8 cellular contexts compared by ENCODE assay signal in the genomic region with DNA sequence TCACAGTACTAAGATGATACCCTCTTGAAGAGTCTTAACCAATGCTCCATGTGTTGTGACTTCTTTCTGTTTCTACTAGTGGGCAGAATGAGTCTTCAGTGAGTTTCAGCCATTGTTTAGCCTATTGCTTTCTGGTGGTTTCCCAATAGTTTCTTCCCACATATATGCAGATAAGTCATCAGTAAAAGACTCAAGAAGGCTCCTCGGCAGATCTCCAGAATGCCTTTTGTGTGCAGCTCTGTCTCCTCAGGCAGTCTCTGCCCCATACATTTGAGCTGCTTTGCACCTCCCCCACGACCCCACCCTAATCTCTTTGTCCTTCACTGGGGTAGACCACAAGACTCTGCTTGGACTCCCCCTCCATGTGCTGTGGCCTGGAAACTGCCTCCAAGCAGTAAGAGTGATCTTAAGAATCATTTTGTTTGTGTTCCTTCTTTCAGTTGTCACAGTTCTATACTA.
DNase-seq lines count a peak whose midpoint lies in the region; ATAC-seq and TF ChIP-seq lines count a peak whose summit lies in the region.

No MANE protein-coding gene starts in this region.

- H3K9me3 Mint-ChIP-seq in activated T-helper 1 cell treated with anti-CD3 and anti-CD28 coated beads, Interleukin-12 subunit alpha, Interleukin-12 subunit beta, Interleukin-2, Interleukin-4 antibody, amounts not matched to agents 30 ng/mL and 10 ng/mL and 1 ng/mL, durations not matched to agents 14 hours and 24 hours and 36 hours = peaks cover 15% of the 10 kb centered on the region
- H3K9me3 Mint-ChIP-seq in neural progenitor cell = peaks cover 9% of the 10 kb centered on the region

- H4K20me1 ChIP-seq in neural progenitor cell (ENCODE audit: low read depth) = no peaks in the 10 kb centered on the region

- peaks cover 27% of the 10 kb centered on the region for H3F3A ChIP-seq in neural progenitor cell (ENCODE audit: low read depth)

- no peaks in the 10 kb centered on the region for H3K27me3 ChIP-seq in neural progenitor cell

- no peak overlapping the region for H2AFZ ChIP-seq in neural progenitor cell (replicated peaks)

- H3K9me3 ChIP-seq in neural progenitor cell (ENCODE audit: low read depth) = no peaks in the 10 kb centered on the region

- ATAC-seq in HG02852 (IDR thresholded peaks at IDR 0.05; ENCODE audit: unreplicated experiment) = peak; percentile 93
- no peak for ATAC-seq in GM21515 (IDR thresholded peaks at IDR 0.05; ENCODE audit: unreplicated experiment)
- no peak for ATAC-seq in Right ventricle myocardium inferior

- DNase-seq in GM03348 (ENCODE audit: low spot score) (peak; percentile 67), neural progenitor cell (ENCODE audit: low spot score) (peak; percentile 64), middle frontal gyrus (ENCODE audit: extremely low spot score, low spot score) (no peak), Right ventricle myocardium inferior (ENCODE audit: missing footprints) (no peak), NCI-H187 (lab: John Stamatoyannopoulos, UW) (no peak)
- no peak for DNase-seq in activated T-helper 1 cell treated with anti-CD3 and anti-CD28 coated beads, Interleukin-12 subunit alpha, Interleukin-12 subunit beta, Interleukin-2, Interleukin-4 antibody, amounts not matched to agents 30 ng/mL and 10 ng/mL and 1 ng/mL, durations not matched to agents 14 hours and 24 hours and 36 hours (ENCODE audit: low spot score)

- H3K4me3 Mint-ChIP-seq in activated T-helper 1 cell treated with anti-CD3 and anti-CD28 coated beads, Interleukin-12 subunit alpha, Interleukin-12 subunit beta, Interleukin-2, Interleukin-4 antibody, amounts not matched to agents 30 ng/mL and 10 ng/mL and 1 ng/mL, durations not matched to agents 14 hours and 24 hours and 36 hours = peak overlapping the region; percentile 43
- H3K4me3 Mint-ChIP-seq in neural progenitor cell = no peak overlapping the region

- no peaks in the 10 kb centered on the region for H3K36me3 ChIP-seq in neural progenitor cell

- peaks cover 40% of the 10 kb centered on the region for H3K79me2 ChIP-seq in neural progenitor cell (ENCODE audit: low read depth)

- no peak overlapping the region for H3K4me3 ChIP-seq in neural progenitor cell

- peak overlapping the region; percentile 42 for H3K27ac ChIP-seq in neural progenitor cell

- H3K36me3 Mint-ChIP-seq in activated T-helper 1 cell treated with anti-CD3 and anti-CD28 coated beads, Interleukin-12 subunit alpha, Interleukin-12 subunit beta, Interleukin-2, Interleukin-4 antibody, amounts not matched to agents 30 ng/mL and 10 ng/mL and 1 ng/mL, durations not matched to agents 14 hours and 24 hours and 36 hours (ENCODE audit: low read depth) = peaks cover 12% of the 10 kb centered on the region
- H3K36me3 Mint-ChIP-seq in neural progenitor cell = peaks cover 18% of the 10 kb centered on the region

- no peaks in the 10 kb centered on the region for H3K27me3 Mint-ChIP-seq in activated T-helper 1 cell treated with anti-CD3 and anti-CD28 coated beads, Interleukin-12 subunit alpha, Interleukin-12 subunit beta, Interleukin-2, Interleukin-4 antibody, amounts not matched to agents 30 ng/mL and 10 ng/mL and 1 ng/mL, durations not matched to agents 14 hours and 24 hours and 36 hours (ENCODE audit: insufficient read depth)
- peaks cover 2% of the 10 kb centered on the region for H3K27me3 Mint-ChIP-seq in neural progenitor cell (ENCODE audit: insufficient read depth, low read depth)

- H3K4me2 ChIP-seq in neural progenitor cell = peak overlapping the region; percentile 59

- peak overlapping the region; percentile 96 for H3K27ac Mint-ChIP-seq in activated T-helper 1 cell treated with anti-CD3 and anti-CD28 coated beads, Interleukin-12 subunit alpha, Interleukin-12 subunit beta, Interleukin-2, Interleukin-4 antibody, amounts not matched to agents 30 ng/mL and 10 ng/mL and 1 ng/mL, durations not matched to agents 14 hours and 24 hours and 36 hours
- H3K27ac Mint-ChIP-seq in neural progenitor cell = peak overlapping the region; percentile 48

- peaks cover 40% of the 10 kb centered on the region for H3K4me1 Mint-ChIP-seq in activated T-helper 1 cell treated with anti-CD3 and anti-CD28 coated beads, Interleukin-12 subunit alpha, Interleukin-12 subunit beta, Interleukin-2, Interleukin-4 antibody, amounts not matched to agents 30 ng/mL and 10 ng/mL and 1 ng/mL, durations not matched to agents 14 hours and 24 hours and 36 hours (ENCODE audit: low read depth)
- H3K4me1 Mint-ChIP-seq in neural progenitor cell = peaks cover 15% of the 10 kb centered on the region

- peaks cover 30% of the 10 kb centered on the region for H3K4me1 ChIP-seq in neural progenitor cell

- TF ChIP-seq CTCF in neural progenitor cell (IDR thresholded peaks at IDR 0.05) = no peak

- H3K9ac ChIP-seq in neural progenitor cell = no peak overlapping the region

- intact Hi-C loops in activated T-helper 1 cell treated with anti-CD3 and anti-CD28 coated beads, Interleukin-12 subunit alpha, Interleukin-12 subunit beta, Interleukin-2, Interleukin-4 antibody, amounts not matched to agents 30 ng/mL and 10 ng/mL and 1 ng/mL, durations not matched to agents 14 hours and 24 hours and 36 hours (cut with micrococcal nuclease) = loop anchor here (1.0 to 5.0 kb wide), 10 partner anchors 13 to 392 kb away; partner anchors contain the start of genes ATF2, GPR155 and WIPF1
- intact Hi-C loops in Right ventricle myocardium inferior (cut with DNase I) = no loop called here

Comparison
In these comparisons a context has a peak if more than half of its experiments do, and no peak if none do; other contexts are left out.
1. DNase-seq: peak in GM03348 (single experiment) and neural progenitor cell (single experiment); none in activated T-helper 1 cell treated with anti-CD3 and anti-CD28 coated beads, Interleukin-12 subunit alpha, Interleukin-12 subunit beta, Interleukin-2, Interleukin-4 antibody, amounts not matched to agents 30 ng/mL and 10 ng/mL and 1 ng/mL, durations not matched to agents 14 hours and 24 hours and 36 hours (single experiment), middle frontal gyrus (single experiment), Right ventricle myocardium inferior (single experiment) and NCI-H187 (0 of 2).